7 cellular contexts compared by ENCODE assay signal in genomic region chr7:136267822-136268221, GRCh38.
"Had no signal": no experiment of that assay in that cellular context is flagged by ENCODE, and none has a peak within 500 bp of the region (broad histone marks: within the 10 kb centered on the region; RNA-seq: fewer than 3 reads in every experiment).

No MANE protein-coding gene starts in this region.

- DNase-seq: GDM1, GF-D8 had no signal

- FAIRE-seq: G401.6, GM12891, GM12892, GM18507, GM19239 had no signal
